Comparison of ENCODE assay signal across 19 cellular contexts in genomic region chr7:45646996-45647411, GRCh38.
A peak's percentile ranks its signal among the peaks of the same experiment; 100 is the strongest.
DNase-seq lines count a peak whose midpoint lies in the region; ATAC-seq, FAIRE-seq and TF ChIP-seq lines count a peak whose summit lies in the region.
"Had no signal": no experiment of that assay in that cellular context is flagged by ENCODE, and none has a peak within 500 bp of the region (broad histone marks: within the 10 kb centered on the region; RNA-seq: fewer than 3 reads in every experiment).

No MANE protein-coding gene starts in this region.

- no peaks in the 10 kb centered on the region for H3K36me3 ChIP-seq in pancreas
- H3K36me3 ChIP-seq: BLaER1, ovary, suprapubic skin had no signal

- no peak overlapping the region for H3K4me3 ChIP-seq in foreskin fibroblast (ENCODE audit: low read depth in 1 of 2, low read length in 2 of 2)
- no peak overlapping the region for H3K4me3 ChIP-seq in pancreas
- H3K4me3 ChIP-seq: BLaER1, gastroesophageal sphincter, ovary, suprapubic skin had no signal

- intact Hi-C loops in pancreas (cut with DNase I), result no loop called here

- H3K9me3 ChIP-seq in pancreas, result no peaks in the 10 kb centered on the region
- H3K9me3 ChIP-seq: BLaER1, gastroesophageal sphincter, ovary, suprapubic skin had no signal

- DNase-seq in G401 (ENCODE audit: low spot score), result peak; percentile 54
- DNase-seq in RPMI7951 (ENCODE audit: low read depth), result peak; percentile 61
- DNase-seq in foreskin fibroblast, result peak; percentile 43 to 58
- DNase-seq in pancreas, result peak in 1 of 6 donors; percentile 12
- DNase-seq in erythroblast (lab: John Stamatoyannopoulos, UW), result no peak
- no peak for DNase-seq in foreskin keratinocyte
- no peak for DNase-seq in urothelium cell line (ENCODE audit: low spot score)
- DNase-seq: activated naive CD4-positive, alpha-beta T cell treated with anti-CD3 and anti-CD28 coated beads, Interleukin-2, amount 50 U/mL, for 16 hours; DND-41; effector memory CD8-positive, alpha-beta T cell; MM.1S; NCI-H2171; ovary had no signal

- no peaks in the 10 kb centered on the region for H3K4me1 ChIP-seq in pancreas
- H3K4me1 ChIP-seq in foreskin keratinocyte, result no peaks in the 10 kb centered on the region
- H3K4me1 ChIP-seq: gastroesophageal sphincter, suprapubic skin had no signal

- H3K27ac ChIP-seq in pancreas (no peak overlapping the region), foreskin keratinocyte (no peak overlapping the region)
- H3K27ac ChIP-seq: BLaER1, gastroesophageal sphincter, ovary, suprapubic skin had no signal

- H3K27me3 ChIP-seq in pancreas, result no peaks in the 10 kb centered on the region
- no peaks in the 10 kb centered on the region for H3K27me3 ChIP-seq in foreskin keratinocyte
- H3K27me3 ChIP-seq: BLaER1, gastroesophageal sphincter, ovary, suprapubic skin had no signal

- no peak for TF ChIP-seq POLR2A in erythroblast (IDR thresholded peaks at IDR 0.05; ENCODE audit: low read length)

- TF ChIP-seq CTCF in foreskin fibroblast (IDR thresholded peaks at IDR 0.05; ENCODE audit: low read depth, low read length), result no peak
- TF ChIP-seq CTCF in pancreas (IDR thresholded peaks at IDR 0.05), result no peak
- no peak for TF ChIP-seq CTCF in foreskin keratinocyte (conservative IDR thresholded peaks at IDR 0.05)

- FAIRE-seq in pancreas (lab: Jason Lieb, UNC) (no peak), urothelium cell line (lab: Jason Lieb, UNC) (no peak)
- FAIRE-seq: GM12892, HTR-8/SVneo had no signal

- in situ Hi-C loops in G401 (cut with HindIII; ENCODE audit: low sequenced_read_pairs), result no loop called here

- 46 to 51% methylated on average over 6 of the region's 6 CpGs for WGBS in pancreas, 2 donors

- peak in 3 of 4 donors; percentile 9 to 56 (median 37) for ATAC-seq in pancreas
- no peak for ATAC-seq in foreskin keratinocyte
- ATAC-seq in HG02870 (IDR thresholded peaks at IDR 0.05; ENCODE audit: unreplicated experiment), result no peak
- ATAC-seq: effector memory CD8-positive, alpha-beta T cell; gastroesophageal sphincter had no signal

Comparison
In these comparisons a context has a peak if more than half of its experiments do, and no peak if none do; other contexts are left out.
1. DNase-seq: peak in G401 (single experiment), RPMI7951 (single experiment) and foreskin fibroblast (2 of 2); none in erythroblast (0 of 2), foreskin keratinocyte (0 of 2) and urothelium cell line (single experiment).
2. ATAC-seq: peak in pancreas (3 of 4); none in foreskin keratinocyte (single experiment) and HG02870 (single experiment).